ENCODE assay signal across 1 cellular context in genomic region chr5:112491257-112491656, GRCh38.
TF ChIP-seq lines count a peak whose summit lies in the region.

No MANE protein-coding gene starts in this region.

TF ChIP-seq in HepG2, 621 proteins besides CTCF, POLR2A, EP300 and RAD21 (continued from another document):
- TF ChIP-seq, protein P1, sequence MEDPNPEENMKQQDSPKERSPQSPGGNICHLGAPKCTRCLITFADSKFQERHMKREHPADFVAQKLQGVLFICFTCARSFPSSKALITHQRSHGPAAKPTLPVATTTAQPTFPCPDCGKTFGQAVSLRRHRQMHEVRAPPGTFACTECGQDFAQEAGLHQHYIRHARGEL (CRISPR knock-in tag; IDR thresholded peaks at IDR 0.05): no peak
- TF ChIP-seq RFX3 (CRISPR knock-in tag; IDR thresholded peaks at IDR 0.05) (no peak), ZNF550 (CRISPR knock-in tag; IDR thresholded peaks at IDR 0.05; ENCODE audit: borderline replicate concordance) (no peak), PHF20 (CRISPR knock-in tag; IDR thresholded peaks at IDR 0.05) (no peak)
